In the genomic region with DNA sequence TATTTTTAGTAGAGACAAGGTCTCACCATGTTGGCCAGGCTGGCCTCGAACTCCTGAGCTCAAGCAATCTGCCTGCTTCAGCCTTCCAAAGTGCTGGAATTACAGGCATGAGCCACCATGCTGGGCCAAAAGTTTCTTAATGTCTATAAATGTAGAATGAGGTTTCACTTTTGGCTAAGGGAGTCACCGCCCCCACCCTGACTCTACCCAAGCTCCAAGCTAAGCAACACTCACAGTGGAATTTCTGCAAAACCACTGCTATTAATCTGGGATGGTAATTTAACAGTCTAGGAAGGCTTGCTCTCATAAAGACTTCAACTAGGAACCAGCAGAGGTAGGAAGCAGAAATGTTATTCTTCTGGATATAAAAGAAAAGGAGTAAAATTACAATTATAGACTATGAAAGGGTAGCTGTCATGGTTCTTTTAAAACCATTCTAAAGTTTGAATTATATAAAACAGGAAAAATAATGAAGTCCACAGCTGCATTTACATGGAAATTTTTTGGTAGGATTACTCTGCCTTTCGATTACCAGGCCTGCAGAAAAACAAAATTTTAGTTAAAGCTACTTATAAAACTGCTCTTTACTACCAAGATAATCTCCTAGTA, we compare ENCODE assay signal across 1 cellular context.
TF ChIP-seq lines count a peak whose summit lies in the region.

No MANE protein-coding gene starts in this region.

TF ChIP-seq in IMR-90, 13 proteins besides CTCF, POLR2A, EP300 and RAD21:
- TF ChIP-seq FOS (IDR thresholded peaks at IDR 0.05; ENCODE audit: low read depth, low read length) (no peak), NFE2L2 (IDR thresholded peaks at IDR 0.05; ENCODE audit: low read depth, low read length) (no peak), RFX5 (IDR thresholded peaks at IDR 0.05; ENCODE audit: low read depth, low read length) (no peak), CEBPB (IDR thresholded peaks at IDR 0.05; ENCODE audit: low read depth, low read length) (no peak), BHLHE40 (IDR thresholded peaks at IDR 0.05; ENCODE audit: low read depth, low read length) (no peak), MAZ (IDR thresholded peaks at IDR 0.05; ENCODE audit: borderline replicate concordance, low read depth, low read length) (no peak), CHD1 (IDR thresholded peaks at IDR 0.05; ENCODE audit: low read depth, low read length) (no peak), MAFK (IDR thresholded peaks at IDR 0.05; ENCODE audit: low read depth, low read length) (no peak), SMC3 (IDR thresholded peaks at IDR 0.05; ENCODE audit: low read depth, low read length) (no peak), RCOR1 (IDR thresholded peaks at IDR 0.05; ENCODE audit: insufficient replicate concordance, low read length) (no peak), MXI1 (IDR thresholded peaks at IDR 0.05; ENCODE audit: borderline replicate concordance, low read depth, low read length) (no peak)
- TF ChIP-seq, protein P1, sequence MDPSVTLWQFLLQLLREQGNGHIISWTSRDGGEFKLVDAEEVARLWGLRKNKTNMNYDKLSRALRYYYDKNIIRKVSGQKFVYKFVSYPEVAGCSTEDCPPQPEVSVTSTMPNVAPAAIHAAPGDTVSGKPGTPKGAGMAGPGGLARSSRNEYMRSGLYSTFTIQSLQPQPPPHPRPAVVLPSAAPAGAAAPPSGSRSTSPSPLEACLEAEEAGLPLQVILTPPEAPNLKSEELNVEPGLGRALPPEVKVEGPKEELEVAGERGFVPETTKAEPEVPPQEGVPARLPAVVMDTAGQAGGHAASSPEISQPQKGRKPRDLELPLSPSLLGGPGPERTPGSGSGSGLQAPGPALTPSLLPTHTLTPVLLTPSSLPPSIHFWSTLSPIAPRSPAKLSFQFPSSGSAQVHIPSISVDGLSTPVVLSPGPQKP (IDR thresholded peaks at IDR 0.05; ENCODE audit: borderline replicate concordance, low read depth, low read length), result no peak
- TF ChIP-seq, protein P2, sequence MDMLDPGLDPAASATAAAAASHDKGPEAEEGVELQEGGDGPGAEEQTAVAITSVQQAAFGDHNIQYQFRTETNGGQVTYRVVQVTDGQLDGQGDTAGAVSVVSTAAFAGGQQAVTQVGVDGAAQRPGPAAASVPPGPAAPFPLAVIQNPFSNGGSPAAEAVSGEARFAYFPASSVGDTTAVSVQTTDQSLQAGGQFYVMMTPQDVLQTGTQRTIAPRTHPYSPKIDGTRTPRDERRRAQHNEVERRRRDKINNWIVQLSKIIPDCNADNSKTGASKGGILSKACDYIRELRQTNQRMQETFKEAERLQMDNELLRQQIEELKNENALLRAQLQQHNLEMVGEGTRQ (IDR thresholded peaks at IDR 0.05; ENCODE audit: low read depth, low read length), result no peak
